In the genomic region with DNA sequence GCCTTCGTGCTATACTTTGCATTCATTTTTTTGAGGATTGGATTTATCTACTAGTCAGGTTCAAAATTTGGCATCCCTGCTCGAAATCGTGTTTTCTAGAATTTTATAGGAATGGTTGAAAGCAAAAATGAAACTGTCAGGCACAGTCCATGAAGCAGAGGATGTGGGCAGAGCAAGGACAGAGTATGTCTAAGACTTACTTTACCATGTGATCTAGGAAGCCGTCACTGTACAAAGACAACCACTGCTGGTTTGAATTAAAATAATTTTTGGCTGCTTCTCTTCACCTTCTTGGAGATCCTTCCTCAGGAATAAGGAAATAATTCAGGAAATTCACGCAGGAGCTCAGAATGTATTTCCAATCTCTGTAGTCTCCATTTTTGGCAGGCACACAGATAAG, we compare ENCODE assay signal across 8 cellular contexts. TPM values are rescaled to one million over a fixed set of nuclear protein-coding genes. Genes with fewer than 3 reads are reported as not detected.
A peak's percentile ranks its signal among the peaks of the same experiment; 100 is the strongest.
DNase-seq lines count a peak whose midpoint lies in the region; ATAC-seq lines count a peak whose summit lies in the region.

No MANE protein-coding gene starts in this region.

- H3K4me3 Mint-ChIP-seq in activated CD8-positive, alpha-beta T cell treated with anti-CD3 and anti-CD28 coated beads, Interleukin-2, amount 10 ng/mL, durations not matched to agents 7 days and 5 days: peak overlapping the region; percentile 73

- peak; percentile 76 to 80 for ATAC-seq in activated CD4-positive, CD25-positive, alpha-beta regulatory T cell treated with anti-CD3 and anti-CD28 coated beads, Interleukin-2, amount 50 U/mL, for 24 hours
- ATAC-seq in HG02798 (IDR thresholded peaks at IDR 0.05; ENCODE audit: poor library complexity, unreplicated experiment) (peak; percentile 66), sciatic nerve (peak; percentile 83)
- peak; percentile 98 for ATAC-seq in activated CD8-positive, alpha-beta T cell treated with anti-CD3 and anti-CD28 coated beads, Interleukin-2, amount 10 ng/mL, durations not matched to agents 7 days and 5 days

- H3K27me3 Mint-ChIP-seq in activated CD8-positive, alpha-beta T cell treated with anti-CD3 and anti-CD28 coated beads, Interleukin-2, amount 10 ng/mL, durations not matched to agents 7 days and 5 days (ENCODE audit: low read depth): no peaks in the 10 kb centered on the region

- peaks cover 19% of the 10 kb centered on the region for H3K4me1 Mint-ChIP-seq in activated CD8-positive, alpha-beta T cell treated with anti-CD3 and anti-CD28 coated beads, Interleukin-2, amount 10 ng/mL, durations not matched to agents 7 days and 5 days (ENCODE audit: low read depth)

- peaks cover 2% of the 10 kb centered on the region for H3K36me3 Mint-ChIP-seq in activated CD8-positive, alpha-beta T cell treated with anti-CD3 and anti-CD28 coated beads, Interleukin-2, amount 10 ng/mL, durations not matched to agents 7 days and 5 days (ENCODE audit: low read depth)

- CTCF ChIA-PET in activated CD8-positive, alpha-beta T cell treated with anti-CD3 and anti-CD28 coated beads, Interleukin-2, amount 10 ng/mL, durations not matched to agents 7 days and 5 days (lab: Charles Lee): interaction anchor here (3.1 kb wide), 1 partner anchor 11 kb away, joined by 12 read pairs; no protein-coding TSS in a partner anchor

- no peak for DNase-seq in activated CD4-positive, CD25-positive, alpha-beta regulatory T cell treated with anti-CD3 and anti-CD28 coated beads, Interleukin-2, amount 50 U/mL, for 72 hours
- peak; percentile 62 for DNase-seq in activated CD8-positive, alpha-beta T cell treated with anti-CD3 and anti-CD28 coated beads, Interleukin-2, amount 10 ng/mL, durations not matched to agents 7 days and 5 days
- DNase-seq in sciatic nerve (ENCODE audit: low spot score): no peak
- DNase-seq in activated effector memory CD4-positive, alpha-beta T cell treated with anti-CD3 and anti-CD28 coated beads, Interleukin-2, amount 50 U/mL, for 16 hours: no peak
- no peak for DNase-seq in NCI-H1694 (lab: John Stamatoyannopoulos, UW)
- no peak for DNase-seq in amygdala (lab: John Stamatoyannopoulos, UW)

- peak overlapping the region; percentile 95 for H3K27ac Mint-ChIP-seq in activated CD8-positive, alpha-beta T cell treated with anti-CD3 and anti-CD28 coated beads, Interleukin-2, amount 10 ng/mL, durations not matched to agents 7 days and 5 days

- POLR2A ChIA-PET in activated CD8-positive, alpha-beta T cell treated with anti-CD3 and anti-CD28 coated beads, Interleukin-2, amount 10 ng/mL, durations not matched to agents 7 days and 5 days (lab: Charles Lee): no interaction called here

- intact Hi-C loops in sciatic nerve (cut with DNase I): no loop called here

- H3K9me3 Mint-ChIP-seq in activated CD8-positive, alpha-beta T cell treated with anti-CD3 and anti-CD28 coated beads, Interleukin-2, amount 10 ng/mL, durations not matched to agents 7 days and 5 days (ENCODE audit: insufficient read depth): no peaks in the 10 kb centered on the region

RNA-seq across cellular contexts. Expression of gene SGPP1, which starts 31.6 kb away (rescaled TPM):
- total RNA-seq in activated CD8-positive, alpha-beta T cell treated with anti-CD3 and anti-CD28 coated beads, Interleukin-2, amount 10 ng/mL, durations not matched to agents 7 days and 5 days: 10 to 100 TPM; 18.2 to 19.9 TPM
- 20.7 TPM for total RNA-seq in sciatic nerve
